8 cellular contexts compared by ENCODE assay signal in the genomic region with DNA sequence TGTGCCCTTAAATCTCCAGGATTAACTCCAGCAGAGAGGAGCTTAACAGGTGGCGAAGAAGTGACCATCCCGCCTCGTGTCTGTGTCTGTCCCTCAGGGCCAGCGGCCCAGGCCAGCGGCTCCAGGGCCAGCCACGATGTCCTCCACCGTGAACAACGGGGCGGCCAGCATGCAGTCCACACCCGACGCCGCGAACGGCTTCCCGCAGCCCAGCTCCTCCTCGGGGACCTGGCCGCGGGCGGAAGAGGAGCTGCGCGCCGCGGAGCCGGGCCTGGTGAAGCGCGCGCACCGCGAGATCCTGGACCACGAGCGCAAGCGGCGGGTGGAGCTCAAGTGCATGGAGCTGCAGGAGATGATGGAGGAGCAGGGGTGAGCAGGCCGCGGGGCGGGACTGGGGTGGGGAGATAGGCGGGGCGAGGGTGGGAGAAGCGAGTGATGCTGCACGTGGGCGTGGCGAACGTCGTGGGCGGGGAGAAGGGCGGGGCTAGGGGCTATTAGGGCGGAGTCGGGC. TPM values are rescaled to one million over a fixed set of nuclear protein-coding genes. Genes with fewer than 3 reads are reported as not detected.
A peak's percentile ranks its signal among the peaks of the same experiment; 100 is the strongest.
DNase-seq lines count a peak whose midpoint lies in the region; ATAC-seq and TF ChIP-seq lines count a peak whose summit lies in the region.

No MANE protein-coding gene starts in this region.

- H3K27me3 ChIP-seq in esophagus squamous epithelium: peaks cover 0 to 83% (median 0%) of the 10 kb centered on the region in 4 donors

- ATAC-seq in GM18505 (IDR thresholded peaks at IDR 0.05; ENCODE audit: unreplicated experiment): peak; percentile 70

- no peak for TF ChIP-seq POLR2A in GM18505 (IDR thresholded peaks at IDR 0.05; ENCODE audit: borderline replicate concordance, extremely low read depth, insufficient read depth, insufficient read length)
- TF ChIP-seq POLR2A in esophagus squamous epithelium (IDR thresholded peaks at IDR 0.05): no peak

- H3K27ac ChIP-seq in esophagus squamous epithelium: no peak overlapping the region

- no peaks in the 10 kb centered on the region for H3K9me3 ChIP-seq in esophagus squamous epithelium

- DNase-seq in MV-4-11 (lab: John Stamatoyannopoulos, UW): peak; percentile 46
- DNase-seq in activated CD4-positive, alpha-beta T cell treated with anti-CD3 and anti-CD28 coated beads for 48 hours: peak; percentile 90
- peak; percentile 92 for DNase-seq in cerebellum (ENCODE audit: low spot score)
- peak; percentile 79 for DNase-seq in kidney tubule cell (ENCODE audit: low spot score)
- peak; percentile 80 for DNase-seq in stimulated activated CD4-positive, alpha-beta T cell treated with anti-CD3 and anti-CD28 coated beads, Interleukin-4, amount 100 ng/mL, for 1 hour
- DNase-seq in esophagus squamous epithelium (lab: John Stamatoyannopoulos, UW): no peak
- no peak for DNase-seq in NCI-H2081 treated with DMSO at 0.1 percent for 48 hours (lab: John Stamatoyannopoulos, UW)

- H3K4me1 ChIP-seq in esophagus squamous epithelium: peaks cover 0 to 18% (median 4%) of the 10 kb centered on the region in 3 donors

- whole genome bisulfite sequencing in esophagus squamous epithelium, 2 donors: 3 to 14% methylated on average over 9 to 22 of the region's 48 CpGs

- intact Hi-C loops in esophagus squamous epithelium (cut with DNase I): no loop called here

- H3K36me3 ChIP-seq in esophagus squamous epithelium: no peaks in the 10 kb centered on the region

- no peak for TF ChIP-seq CTCF in esophagus squamous epithelium (IDR thresholded peaks at IDR 0.05)

- H3K4me3 ChIP-seq in esophagus squamous epithelium: peak overlapping the region in 2 of 4 donors; percentile 28 to 44

RNA-seq across cellular contexts. Expression of a gene that starts 33.3 kb away (rescaled TPM):
- total RNA-seq in cerebellum (16.3 TPM), esophagus squamous epithelium (10 to 100 TPM in 2 of 4 donors, 1 to 10 TPM in 2; 8.0 to 22.4 (median 10.8) TPM)

Comparison
In these comparisons a context has a peak if more than half of its experiments do, and no peak if none do; other contexts are left out.
1. DNase-seq: peak in MV-4-11 (single experiment), activated CD4-positive, alpha-beta T cell treated with anti-CD3 and anti-CD28 coated beads for 48 hours (single experiment), cerebellum (single experiment), kidney tubule cell (single experiment) and stimulated activated CD4-positive, alpha-beta T cell treated with anti-CD3 and anti-CD28 coated beads, Interleukin-4, amount 100 ng/mL, for 1 hour (single experiment); none in esophagus squamous epithelium (single experiment) and NCI-H2081 treated with DMSO at 0.1 percent for 48 hours (single experiment).